1 cellular context compared by ENCODE assay signal in the genomic region with DNA sequence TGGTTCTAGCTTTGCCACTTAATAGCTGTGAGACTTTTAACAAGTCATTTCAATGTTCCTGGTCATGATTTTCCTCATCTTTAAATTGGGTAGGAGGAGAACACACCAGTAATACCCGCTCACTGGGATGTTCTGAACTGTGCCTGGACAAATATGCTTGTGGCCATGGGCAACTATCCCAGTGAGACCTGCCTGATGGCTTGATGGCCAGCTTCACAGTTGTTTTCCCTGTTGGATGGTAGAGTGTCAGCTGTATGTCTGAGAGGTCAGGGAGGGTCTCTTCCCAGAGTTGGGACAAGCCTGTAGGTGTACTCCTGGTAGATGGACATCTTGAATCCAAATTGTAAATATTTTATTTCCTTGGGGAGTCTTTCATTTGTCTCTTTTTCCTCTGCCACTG.
TF ChIP-seq lines count a peak whose summit lies in the region.

No MANE protein-coding gene starts in this region.

TF ChIP-seq in IMR-90, 13 proteins besides CTCF, POLR2A, EP300 and RAD21 (continued from another document):
- TF ChIP-seq USF2 (IDR thresholded peaks at IDR 0.05; ENCODE audit: low read depth, low read length) = no peak
- TF ChIP-seq CEBPB (IDR thresholded peaks at IDR 0.05; ENCODE audit: low read depth, low read length) = no peak
- no peak for TF ChIP-seq NFE2L2 (IDR thresholded peaks at IDR 0.05; ENCODE audit: low read depth, low read length)
